Comparison of ENCODE assay signal across 11 cellular contexts in the genomic region with DNA sequence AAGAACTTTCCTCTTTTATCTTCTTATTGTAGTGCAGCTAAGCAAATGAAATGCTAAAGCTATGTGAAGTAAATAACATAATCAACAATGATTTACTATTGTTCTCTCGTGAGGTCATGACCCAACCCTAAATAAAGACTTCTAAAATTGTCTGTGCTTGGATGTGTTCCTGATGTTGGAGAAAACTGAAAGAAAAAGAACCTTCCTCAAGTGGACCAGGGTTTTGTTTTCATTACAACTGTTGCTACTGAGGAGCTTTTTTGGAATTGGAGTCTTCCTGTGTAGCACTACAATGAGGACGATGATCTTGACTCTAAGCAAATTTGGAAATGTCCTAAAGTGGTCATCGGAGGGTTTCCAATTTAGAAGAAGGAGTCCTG. TPM values are rescaled to one million over a fixed set of nuclear protein-coding genes. Genes with fewer than 3 reads are reported as not detected.
DNase-seq lines count a peak whose midpoint lies in the region; ATAC-seq and TF ChIP-seq lines count a peak whose summit lies in the region.
"Had no signal": no experiment of that assay in that cellular context is flagged by ENCODE, and none has a peak within 500 bp of the region (broad histone marks: within the 10 kb centered on the region; RNA-seq: fewer than 3 reads in every experiment).

No MANE protein-coding gene starts in this region.

- no peak for TF ChIP-seq CTCF in Loucy (conservative IDR thresholded peaks at IDR 0.05; ENCODE audit: low read length)
- TF ChIP-seq CTCF in osteocyte (IDR thresholded peaks at IDR 0.05), result no peak
- TF ChIP-seq CTCF in Caco-2 (IDR thresholded peaks at IDR 0.05; ENCODE audit: insufficient read depth in 1 of 2, low read depth in 1 of 2, low read length in 1 of 2, severe bottlenecking in 1 of 2, unreplicated experiment in 1 of 2), result no peak

- no peaks in the 10 kb centered on the region for H3K27me3 Mint-ChIP-seq in CD4-positive, alpha-beta memory T cell
- H3K27me3 Mint-ChIP-seq in central memory CD8-positive, alpha-beta T cell, result no peaks in the 10 kb centered on the region
- H3K27me3 Mint-ChIP-seq in osteocyte (ENCODE audit: unreplicated experiment), result no peaks in the 10 kb centered on the region
- no peaks in the 10 kb centered on the region for H3K27me3 Mint-ChIP-seq in Caco-2 (ENCODE audit: insufficient read depth, unreplicated experiment)

- no peaks in the 10 kb centered on the region for H3K27me3 ChIP-seq in CD4-positive, alpha-beta memory T cell (ENCODE audit: insufficient read depth, low read length)
- H3K27me3 ChIP-seq in Loucy (ENCODE audit: insufficient read depth, low read length, poor library complexity, severe bottlenecking), result no peaks in the 10 kb centered on the region
- H3K27me3 ChIP-seq in Caco-2 (replicated peaks; ENCODE audit: control insufficient read depth, insufficient read depth, low read length), result no peaks in the 10 kb centered on the region; the same call in none of the 2 replicates
- H3K27me3 ChIP-seq: cardiac muscle cell had no signal

- no peaks in the 10 kb centered on the region for H3K9me3 ChIP-seq in CD4-positive, alpha-beta memory T cell (ENCODE audit: control insufficient read depth in 1 of 2, low read length in 2 of 2)
- no peaks in the 10 kb centered on the region for H3K9me3 ChIP-seq in Loucy (ENCODE audit: insufficient read depth, low read depth, low read length)
- no peaks in the 10 kb centered on the region for H3K9me3 ChIP-seq in Caco-2
- H3K9me3 ChIP-seq: mucosa of descending colon had no signal

- CTCF ChIA-PET in CD4-positive, alpha-beta memory T cell (lab: Charles Lee; ENCODE audit: partially characterized antibody), result interaction anchor here (0.9 to 1.1 kb wide), 4 partner anchors 12 to 18 kb away, joined by 3 read pairs; no protein-coding TSS in a partner anchor
- CTCF ChIA-PET in Caco-2 (lab: Charles Lee), result no interaction called here

- peaks cover 46% of the 10 kb centered on the region in 2 donors for H3K36me3 Mint-ChIP-seq in CD4-positive, alpha-beta memory T cell
- H3K36me3 Mint-ChIP-seq in central memory CD8-positive, alpha-beta T cell (ENCODE audit: insufficient read depth), result peaks cover 11% of the 10 kb centered on the region
- H3K36me3 Mint-ChIP-seq in osteocyte (ENCODE audit: unreplicated experiment) (peaks cover 42% of the 10 kb centered on the region), Caco-2 (ENCODE audit: insufficient read depth, unreplicated experiment) (no peaks in the 10 kb centered on the region)

- intact Hi-C loops in CD4-positive, alpha-beta memory T cell (cut with micrococcal nuclease), result loop anchor here (2.0 kb wide), 1 partner anchor 15 kb away; no protein-coding TSS in a partner anchor
- intact Hi-C loops in Caco-2 (cut with micrococcal nuclease; ENCODE audit: unreplicated experiment), result no loop called here

- BruUV-seq in Caco-2 (replicated peaks; lab: Mats Ljungman, UMichigan), result no TSS peak

- H3K27ac ChIP-seq in CD4-positive, alpha-beta memory T cell (ENCODE audit: low read depth, low read length), result peak overlapping the region; percentile 11
- H3K27ac ChIP-seq: cardiac muscle cell had no signal

- POLR2A ChIA-PET in CD4-positive, alpha-beta memory T cell (lab: Charles Lee; ENCODE audit: partially characterized antibody), result interaction anchor here (0.6 to 1.9 kb wide), 4 partner anchors 11 to 33 kb away, joined by 3 to 6 read pairs (median 4); no protein-coding TSS in a partner anchor
- POLR2A ChIA-PET in Caco-2 (lab: Charles Lee), result no interaction called here

- no peak overlapping the region for H2AFZ ChIP-seq in Loucy (ENCODE audit: low read length)

- peak overlapping the region; percentile 79 for H3K4me2 ChIP-seq in Loucy (ENCODE audit: low read depth, low read length, poor library complexity, severe bottlenecking)

- H3F3A ChIP-seq in Loucy (ENCODE audit: low read depth), result peaks cover 7% of the 10 kb centered on the region

- H3K36me3 ChIP-seq in CD4-positive, alpha-beta memory T cell (ENCODE audit: insufficient read depth, low read length), result no peaks in the 10 kb centered on the region
- peaks cover 9% of the 10 kb centered on the region for H3K36me3 ChIP-seq in Loucy (ENCODE audit: insufficient read depth, low read length)
- H3K36me3 ChIP-seq in Caco-2 (ENCODE audit: control insufficient read depth, insufficient read depth, low read length), result no peaks in the 10 kb centered on the region
- H3K36me3 ChIP-seq: cardiac muscle cell had no signal

- ATAC-seq in central memory CD8-positive, alpha-beta T cell (replicated peaks; ENCODE audit: extremely low read depth, poor library complexity, severe bottlenecking), result no peak

- H3K9me3 Mint-ChIP-seq in CD4-positive, alpha-beta memory T cell, result no peaks in the 10 kb centered on the region
- H3K9me3 Mint-ChIP-seq in central memory CD8-positive, alpha-beta T cell, result no peaks in the 10 kb centered on the region
- H3K9me3 Mint-ChIP-seq in osteocyte (ENCODE audit: unreplicated experiment) (no peaks in the 10 kb centered on the region), Caco-2 (ENCODE audit: unreplicated experiment) (no peaks in the 10 kb centered on the region)

- no peaks in the 10 kb centered on the region for H4K20me1 ChIP-seq in Loucy (ENCODE audit: insufficient read depth, low read length, poor library complexity, severe bottlenecking)

- no peak overlapping the region for H3K4me3 ChIP-seq in CD4-positive, alpha-beta memory T cell (ENCODE audit: low read length in 2 of 2)
- peak overlapping the region; percentile 73 for H3K4me3 ChIP-seq in Loucy (ENCODE audit: low read length, poor library complexity, severe bottlenecking)
- no peak overlapping the region for H3K4me3 ChIP-seq in Caco-2 (ENCODE audit: low read depth, low read length)
- H3K4me3 ChIP-seq: cardiac muscle cell, mucosa of descending colon had no signal

- H3K9ac ChIP-seq in Loucy (ENCODE audit: low read depth, low read length, poor library complexity, severe bottlenecking), result peak overlapping the region; percentile 76

- H3K9me2 ChIP-seq in Loucy (replicated peaks; ENCODE audit: low read depth, low read length), result no peaks in the 10 kb centered on the region

- peaks cover 64 to 93% (median 70%) of the 10 kb centered on the region in 4 donors for H3K4me1 Mint-ChIP-seq in CD4-positive, alpha-beta memory T cell
- H3K4me1 Mint-ChIP-seq in central memory CD8-positive, alpha-beta T cell, result peaks cover 44% of the 10 kb centered on the region
- H3K4me1 Mint-ChIP-seq in osteocyte (ENCODE audit: unreplicated experiment) (peaks cover 73% of the 10 kb centered on the region), Caco-2 (ENCODE audit: low read depth, unreplicated experiment) (no peaks in the 10 kb centered on the region)

- H3K79me2 ChIP-seq in Loucy (ENCODE audit: insufficient read depth, low read length), result peaks cover 90% of the 10 kb centered on the region

- peak overlapping the region in 6 of 8 donors; percentile 27 to 85 (median 50) for H3K4me3 Mint-ChIP-seq in CD4-positive, alpha-beta memory T cell
- no peak overlapping the region for H3K4me3 Mint-ChIP-seq in central memory CD8-positive, alpha-beta T cell
- H3K4me3 Mint-ChIP-seq in osteocyte (ENCODE audit: unreplicated experiment) (peak overlapping the region; percentile 14), Caco-2 (ENCODE audit: unreplicated experiment) (no peak overlapping the region)

- peak overlapping the region in 6 of 7 donors; percentile 19 to 83 (median 65) for H3K27ac Mint-ChIP-seq in CD4-positive, alpha-beta memory T cell
- H3K27ac Mint-ChIP-seq in central memory CD8-positive, alpha-beta T cell (ENCODE audit: low read depth), result peak overlapping the region; percentile 8
- peak overlapping the region; percentile 75 for H3K27ac Mint-ChIP-seq in osteocyte (ENCODE audit: unreplicated experiment)
- H3K27ac Mint-ChIP-seq in Caco-2 (ENCODE audit: unreplicated experiment), result no peak overlapping the region

- peaks cover 97% of the 10 kb centered on the region for H3K4me1 ChIP-seq in CD4-positive, alpha-beta memory T cell (ENCODE audit: insufficient read depth, low read length)
- H3K4me1 ChIP-seq in Loucy (ENCODE audit: insufficient read depth, low read length, poor library complexity, severe bottlenecking) (peaks cover 98% of the 10 kb centered on the region), Caco-2 (no peaks in the 10 kb centered on the region)

- DNase-seq in CD4-positive, alpha-beta memory T cell, result no peak
- no peak for DNase-seq in central memory CD8-positive, alpha-beta T cell (ENCODE audit: low spot score in 2 of 2)
- DNase-seq in osteocyte (ENCODE audit: extremely low spot score, unreplicated experiment) (no peak), Caco-2 (no peak), kidney tubule cell (ENCODE audit: low spot score) (no peak)
- DNase-seq in stimulated activated naive CD4-positive, alpha-beta T cell treated with Interleukin-2 at 50 U/mL for 16 hours (lab: John Stamatoyannopoulos, UW), result no peak
- DNase-seq: mucosa of descending colon, NCI-H2029, SHP77 treated with DMSO at 0.1 percent for 48 hours had no signal

RNA-seq across cellular contexts. Expression of a gene that starts 59.7 kb away (rescaled TPM):
- total RNA-seq in CD4-positive, alpha-beta memory T cell, result 10 to 100 TPM; 11.8 to 12.6 TPM
- polyA plus RNA-seq in CD4-positive, alpha-beta memory T cell, result 10 to 100 TPM; 12.6 to 13.6 TPM
- 13.2 and 15.1 TPM in 2 replicates for total RNA-seq in osteocyte
- 13.2 and 15.7 TPM in 2 replicates for total RNA-seq in Caco-2 (2022)

Comparison
In these comparisons a context has a peak if more than half of its experiments do, and no peak if none do; other contexts are left out.
1. H3K4me3 Mint-ChIP-seq: peak in CD4-positive, alpha-beta memory T cell (6 of 8) and osteocyte (single experiment); none in central memory CD8-positive, alpha-beta T cell (single experiment) and Caco-2 (single experiment).